ENCODE assay signal across 13 cellular contexts in genomic region chr3:142947799-142948575, GRCh38. TPM values are rescaled to one million over a fixed set of nuclear protein-coding genes. Genes with fewer than 3 reads are reported as not detected.
DNase-seq lines count a peak whose midpoint lies in the region; ATAC-seq and TF ChIP-seq lines count a peak whose summit lies in the region.
"Had no signal": no experiment of that assay in that cellular context is flagged by ENCODE, and none has a peak within 500 bp of the region (broad histone marks: within the 10 kb centered on the region; RNA-seq: fewer than 3 reads in every experiment).

No MANE protein-coding gene starts in this region.

- no peaks in the 10 kb centered on the region for H3K79me2 ChIP-seq in osteoblast (ENCODE audit: insufficient read depth, low read length)

- CTCF ChIA-PET in activated CD8-positive, alpha-beta memory T cell treated with anti-CD3 and anti-CD28 coated beads, Interleukin-2, amount 10 ng/mL, durations not matched to agents 7 days and 5 days (lab: Charles Lee): interaction anchor here (0.7 to 1.5 kb wide), 5 partner anchors 17 to 129 kb away, joined by 3 to 5 read pairs (median 3); no protein-coding TSS in a partner anchor

- peak; percentile 59 for ATAC-seq in activated CD8-positive, alpha-beta memory T cell treated with anti-CD3 and anti-CD28 coated beads, Interleukin-2, amount 10 ng/mL, durations not matched to agents 7 days and 5 days
- ATAC-seq in GM19452 (IDR thresholded peaks at IDR 0.05; ENCODE audit: unreplicated experiment) (no peak), GM21825 (IDR thresholded peaks at IDR 0.05; ENCODE audit: unreplicated experiment) (no peak)

- peaks cover 49% of the 10 kb centered on the region for H3K27me3 Mint-ChIP-seq in activated CD8-positive, alpha-beta memory T cell treated with anti-CD3 and anti-CD28 coated beads, Interleukin-2, amount 10 ng/mL, durations not matched to agents 7 days and 5 days

- peak overlapping the region; percentile 20 for H2AFZ ChIP-seq in osteoblast (ENCODE audit: low read length)

- DNase-seq in activated CD8-positive, alpha-beta memory T cell treated with anti-CD3 and anti-CD28 coated beads, Interleukin-2, amount 10 ng/mL, durations not matched to agents 7 days and 5 days: peak; percentile 59
- DNase-seq in activated CD8-positive, alpha-beta memory T cell treated with anti-CD3 and anti-CD28 coated beads for 24 hours: no peak
- DNase-seq in brain microvascular endothelial cell (peak; percentile 22), osteoblast (ENCODE audit: insufficient read length, low spot score, missing footprints) (peak; percentile 81), ACHN (no peak)
- DNase-seq: AML-193, NCI-H2227 treated with DMSO at 0.1 percent for 48 hours had no signal

- H3K4me1 Mint-ChIP-seq in activated CD8-positive, alpha-beta memory T cell treated with anti-CD3 and anti-CD28 coated beads, Interleukin-2, amount 10 ng/mL, durations not matched to agents 7 days and 5 days: peaks cover 33% of the 10 kb centered on the region
- H3K4me1 Mint-ChIP-seq: nephron had no signal

- H3K36me3 ChIP-seq in HUES6 (ENCODE audit: control insufficient read depth, insufficient read depth, low read length): no peaks in the 10 kb centered on the region
- H3K36me3 ChIP-seq in brain microvascular endothelial cell (replicated peaks): no peaks in the 10 kb centered on the region
- H3K36me3 ChIP-seq in osteoblast (ENCODE audit: insufficient read depth, low read length): no peaks in the 10 kb centered on the region

- no peak overlapping the region for H3K4me3 Mint-ChIP-seq in activated CD8-positive, alpha-beta memory T cell treated with anti-CD3 and anti-CD28 coated beads, Interleukin-2, amount 10 ng/mL, durations not matched to agents 7 days and 5 days
- H3K4me3 Mint-ChIP-seq: nephron had no signal

- in situ Hi-C loops in brain microvascular endothelial cell (cut with HindIII; ENCODE audit: low pct_ligation_motif_present, low sequenced_read_pairs) (no loop called here), ACHN (cut with HindIII; ENCODE audit: low pct_ligation_motif_present, low pct_unique_long_range_greater_than_20kb, low sequenced_read_pairs) (no loop called here)

- H3K4me2 ChIP-seq in osteoblast (ENCODE audit: insufficient read depth, low read length): peak overlapping the region; percentile 52
- H3K4me2 ChIP-seq: KMS-11 had no signal

- TF ChIP-seq CTCF in brain microvascular endothelial cell (IDR thresholded peaks at IDR 0.05; ENCODE audit: low read depth, low read length, missing control alignments) (no peak), osteoblast (IDR thresholded peaks at IDR 0.05; ENCODE audit: extremely low read depth, low read depth, low read length) (no peak)

- no peak overlapping the region for H3K9ac ChIP-seq in HUES6 (ENCODE audit: low read length)
- H3K9ac ChIP-seq: KMS-11 had no signal

- H3K9me3 Mint-ChIP-seq in activated CD8-positive, alpha-beta memory T cell treated with anti-CD3 and anti-CD28 coated beads, Interleukin-2, amount 10 ng/mL, durations not matched to agents 7 days and 5 days (ENCODE audit: low read depth): no peaks in the 10 kb centered on the region
- H3K9me3 Mint-ChIP-seq: nephron had no signal

- H3K4me3 ChIP-seq in HUES6 (ENCODE audit: low read depth, low read length) (0 out of 2 replicates have a peak overlapping the region, but pooled peaks have one; percentile 15), brain microvascular endothelial cell (ENCODE audit: low read depth, low read length) (no peak overlapping the region), osteoblast (ENCODE audit: insufficient read depth, low read length) (no peak overlapping the region)
- H3K4me3 ChIP-seq: SK-N-MC had no signal

- peaks cover 5% of the 10 kb centered on the region for H3K36me3 Mint-ChIP-seq in activated CD8-positive, alpha-beta memory T cell treated with anti-CD3 and anti-CD28 coated beads, Interleukin-2, amount 10 ng/mL, durations not matched to agents 7 days and 5 days

- H3K27ac ChIP-seq in HUES6 (ENCODE audit: low read depth, low read length) (no peak overlapping the region), brain microvascular endothelial cell (no peak overlapping the region), osteoblast (ENCODE audit: low read depth, low read length) (no peak overlapping the region)
- H3K27ac ChIP-seq: KMS-11, SK-N-MC had no signal

- H3K27me3 ChIP-seq in HUES6 (ENCODE audit: control insufficient read depth, insufficient read depth, low read length) (no peaks in the 10 kb centered on the region; the same call in 1 of the 2 replicates), brain microvascular endothelial cell (replicated peaks) (peaks cover 2% of the 10 kb centered on the region), osteoblast (ENCODE audit: insufficient read depth, low read length) (peaks cover 3% of the 10 kb centered on the region)

- no peak overlapping the region for H3K27ac Mint-ChIP-seq in activated CD8-positive, alpha-beta memory T cell treated with anti-CD3 and anti-CD28 coated beads, Interleukin-2, amount 10 ng/mL, durations not matched to agents 7 days and 5 days
- H3K27ac Mint-ChIP-seq: nephron had no signal

- H4K20me1 ChIP-seq in osteoblast (ENCODE audit: insufficient read depth, low read length): no peaks in the 10 kb centered on the region

- peaks cover 16% of the 10 kb centered on the region for H3K4me1 ChIP-seq in HUES6 (ENCODE audit: control insufficient read depth, insufficient read depth, low read length)
- no peaks in the 10 kb centered on the region for H3K4me1 ChIP-seq in osteoblast (ENCODE audit: insufficient read depth, low read length)

- no peaks in the 10 kb centered on the region; the same call in 1 of the 2 replicates for H3K9me3 ChIP-seq in HUES6 (ENCODE audit: control insufficient read depth, insufficient read depth, low read depth, low read length)
- no peaks in the 10 kb centered on the region for H3K9me3 ChIP-seq in osteoblast (ENCODE audit: low read depth, low read length)

RNA-seq across cellular contexts. Expression of gene PAQR9, which starts 15.5 kb away (rescaled TPM):
- not detected for total RNA-seq in activated CD8-positive, alpha-beta memory T cell treated with anti-CD3 and anti-CD28 coated beads, Interleukin-2, amount 10 ng/mL, durations not matched to agents 7 days and 5 days
- not detected in 2 replicates for total RNA-seq in osteoblast

RNA-seq across cellular contexts. Expression of gene U2SURP, which starts 53.4 kb away (rescaled TPM):
- total RNA-seq in activated CD8-positive, alpha-beta memory T cell treated with anti-CD3 and anti-CD28 coated beads, Interleukin-2, amount 10 ng/mL, durations not matched to agents 7 days and 5 days: 100 to 1,000 TPM; 155 to 163 TPM
- 85.0 and 85.5 TPM in 2 replicates for total RNA-seq in osteoblast

RNA-seq across cellular contexts. Expression of gene PCOLCE2, which starts 59.1 kb away (rescaled TPM):
- total RNA-seq in activated CD8-positive, alpha-beta memory T cell treated with anti-CD3 and anti-CD28 coated beads, Interleukin-2, amount 10 ng/mL, durations not matched to agents 7 days and 5 days: not detected
- 19.7 and 21.4 TPM in 2 replicates for total RNA-seq in osteoblast

Comparison
In these comparisons a context has a peak if more than half of its experiments do, and no peak if none do; other contexts are left out.
1. DNase-seq: peak in activated CD8-positive, alpha-beta memory T cell treated with anti-CD3 and anti-CD28 coated beads, Interleukin-2, amount 10 ng/mL, durations not matched to agents 7 days and 5 days (single experiment), brain microvascular endothelial cell (single experiment) and osteoblast (single experiment); none in activated CD8-positive, alpha-beta memory T cell treated with anti-CD3 and anti-CD28 coated beads for 24 hours (single experiment) and ACHN (single experiment).
2. RNA of gene PCOLCE2, which starts 59.1 kb away (total RNA-seq): 19.7 to 21.4 TPM in osteoblast; not detected in activated CD8-positive, alpha-beta memory T cell treated with anti-CD3 and anti-CD28 coated beads, Interleukin-2, amount 10 ng/mL, durations not matched to agents 7 days and 5 days; every median in the first group is over 10 times any median in the second.